In the genomic region with DNA sequence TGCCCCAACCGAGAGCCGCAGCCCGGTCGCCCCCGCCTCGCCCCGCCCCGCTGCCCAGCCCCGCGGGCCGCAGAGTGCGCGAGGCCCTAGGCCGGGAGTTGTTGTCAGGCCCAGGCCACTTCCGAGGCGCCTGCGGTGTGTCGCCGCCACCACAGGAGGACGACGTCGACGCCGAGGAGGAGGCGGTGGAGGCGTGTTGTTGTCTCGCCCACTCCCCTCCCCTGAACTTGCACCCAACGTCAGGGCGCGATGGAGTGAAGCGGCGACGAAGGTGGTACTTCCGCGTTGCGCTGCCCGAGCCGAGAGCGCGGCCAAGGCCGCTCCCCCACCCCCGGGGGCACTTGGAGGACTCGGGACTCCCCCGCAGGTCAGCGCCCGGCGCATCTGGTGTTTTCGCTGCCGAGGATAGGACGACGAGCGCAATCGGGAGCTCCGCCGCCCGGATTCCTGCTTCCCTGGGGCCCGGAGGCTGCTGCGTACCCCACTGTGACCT, we compare ENCODE assay signal across 8 cellular contexts. TPM values are rescaled to one million over a fixed set of nuclear protein-coding genes. Genes with fewer than 3 reads are reported as not detected.
DNase-seq lines count a peak whose midpoint lies in the region; ATAC-seq and TF ChIP-seq lines count a peak whose summit lies in the region.

A gene (plus strand): TSS at position 277 of the 493 bp plus-strand sequence. CDS start 386 bp downstream, outside the sequence.

- ATAC-seq in GM18909 (IDR thresholded peaks at IDR 0.05; ENCODE audit: poor library complexity, unreplicated experiment) (peak; percentile 47), HG03159 (IDR thresholded peaks at IDR 0.05; ENCODE audit: unreplicated experiment) (peak; percentile 46)

- intact Hi-C loops in lower leg skin (cut with DNase I; ENCODE audit: low total_unique reads): no loop called here

- H3K4me3 ChIP-seq in AG10803 (ENCODE audit: low read length) (peak within 1 kb of the TSS; percentile 96), lower leg skin (ENCODE audit: low read depth, poor library complexity, severe bottlenecking) (peak within 1 kb of the TSS; percentile 90)

- TF ChIP-seq CTCF in AG10803 (conservative IDR thresholded peaks at IDR 0.05; ENCODE audit: low read length) (no peak), lower leg skin (IDR thresholded peaks at IDR 0.05) (no peak)

- 0% methylated on average over 13 to 15 of the region's 58 CpGs for WGBS in lower leg skin, 2 donors

- no peak for TF ChIP-seq POLR2A in lower leg skin (IDR thresholded peaks at IDR 0.05)

- peak; percentile 74 for DNase-seq in AG10803 (ENCODE audit: low read depth)
- peak; percentile 51 for DNase-seq in NCI-H510A treated with DMSO at 0.1 percent for 48 hours (lab: John Stamatoyannopoulos, UW)
- DNase-seq in activated CD4-positive, alpha-beta T cell treated with anti-CD3 and anti-CD28 coated beads, Interleukin-2, amount 50 U/mL, for 24 hours (ENCODE audit: low read depth in 1 of 2, low spot score in 1 of 2): peak; percentile 57 to 71
- peak; percentile 71 for DNase-seq in dermis blood vessel endothelial cell
- peak; percentile 74 to 95 for DNase-seq in lower leg skin (ENCODE audit: low spot score in 2 of 2)
- DNase-seq in stimulated activated CD4-positive, alpha-beta T cell treated with anti-CD3 and anti-CD28 coated beads, Interleukin-4, amount 100 ng/mL, for 48 hours (ENCODE audit: low read depth in 2 of 2): peak; percentile 65 to 76

RNA-seq across cellular contexts. Expression of the gene that starts here (rescaled TPM):
- total RNA-seq in dermis blood vessel endothelial cell: 57.1 and 78.1 TPM in 2 replicates
- 10 to 100 TPM; 51.6 to 92.8 (median 60.3) TPM for total RNA-seq in lower leg skin

Comparison
In these comparisons a context has a peak if more than half of its experiments do, and no peak if none do; other contexts are left out.
1. Peak in every context shown above with its lines: DNase-seq, ATAC-seq and H3K4me3 ChIP-seq.